ENCODE assay signal across 21 cellular contexts in genomic region chr16:83136419-83136818, GRCh38.
A peak's percentile ranks its signal among the peaks of the same experiment; 100 is the strongest.
DNase-seq lines count a peak whose midpoint lies in the region; ATAC-seq and TF ChIP-seq lines count a peak whose summit lies in the region.
"Had no signal": no experiment of that assay in that cellular context is flagged by ENCODE, and none has a peak within 500 bp of the region (broad histone marks: within the 10 kb centered on the region; RNA-seq: fewer than 3 reads in every experiment).

No MANE protein-coding gene starts in this region.

- H3K36me3 Mint-ChIP-seq in nephron progenitor cell (ENCODE audit: low read depth) = no peaks in the 10 kb centered on the region

- peak overlapping the region; percentile 13 for H3K4me3 Mint-ChIP-seq in nephron progenitor cell

- no peaks in the 10 kb centered on the region for H4K20me1 ChIP-seq in DND-41 (ENCODE audit: insufficient read depth, low read length)

- no peak overlapping the region for H3K27ac Mint-ChIP-seq in nephron progenitor cell

- H3K36me3 ChIP-seq in DND-41 (ENCODE audit: insufficient read depth, low read length) = no peaks in the 10 kb centered on the region
- H3K36me3 ChIP-seq in vagina = no peaks in the 10 kb centered on the region
- H3K36me3 ChIP-seq: HAP-1, MG63 had no signal

- H3K27me3 Mint-ChIP-seq in nephron progenitor cell (ENCODE audit: low read depth, poor library complexity) = peaks cover 14% of the 10 kb centered on the region

- H3K4me3 ChIP-seq in DND-41 (ENCODE audit: low read depth in 1 of 2, low read length in 2 of 2) (peak overlapping the region in 1 of 2 experiments; percentile 52; a peak in 2 of 4 replicates), vagina (no peak overlapping the region)
- H3K4me3 ChIP-seq: HAP-1, MG63 had no signal

- H3K9me3 Mint-ChIP-seq in nephron progenitor cell = no peaks in the 10 kb centered on the region

- no peak for TF ChIP-seq POLR2A in vagina (IDR thresholded peaks at IDR 0.05)

- TF ChIP-seq CTCF in DND-41 (IDR thresholded peaks at IDR 0.05; ENCODE audit: borderline replicate concordance, extremely low read depth, low read length, poor library complexity, severe bottlenecking) (no peak), nephron progenitor cell (IDR thresholded peaks at IDR 0.05) (no peak), vagina (IDR thresholded peaks at IDR 0.05) (no peak), foreskin keratinocyte (conservative IDR thresholded peaks at IDR 0.05) (no peak)

- DNase-seq in DND-41 (no peak), RPMI7951 (ENCODE audit: low read depth) (peak; percentile 14), nephron progenitor cell (no peak), vagina (ENCODE audit: extremely low spot score in 2 of 2) (no peak), foreskin keratinocyte (no peak), NCI-H510A (lab: John Stamatoyannopoulos, UW) (no peak)
- DNase-seq: AML-193; COR-L47; GM23248; Kasumi-1; MG63; NCI-H1092; NCI-H1436 treated with DMSO at 0.1 percent for 48 hours; NCI-H2029; NCI-H345; NCI-H69; NK-92 treated with Interleukin-12 subunit alpha and Interleukin-12 subunit beta, amount 100 ng/mL, for 24 hours; RPMI8226; SHP77 treated with DMSO at 0.1 percent for 48 hours had no signal

- H3K27me3 ChIP-seq in DND-41 (ENCODE audit: insufficient read depth, low read length, poor library complexity) (no peaks in the 10 kb centered on the region), vagina (no peaks in the 10 kb centered on the region), foreskin keratinocyte (no peaks in the 10 kb centered on the region)
- H3K27me3 ChIP-seq: MG63 had no signal

- peaks cover 23% of the 10 kb centered on the region for H3K4me1 ChIP-seq in DND-41 (ENCODE audit: insufficient read depth, low read length)
- no peaks in the 10 kb centered on the region for H3K4me1 ChIP-seq in vagina
- H3K4me1 ChIP-seq in foreskin keratinocyte = no peaks in the 10 kb centered on the region
- H3K4me1 ChIP-seq: HAP-1 had no signal

- intact Hi-C loops in vagina (cut with DNase I) = no loop called here

- H3K4me2 ChIP-seq in DND-41 (ENCODE audit: insufficient read depth, low read length) = peak overlapping the region; percentile 69

- H3K27ac ChIP-seq in DND-41 (ENCODE audit: low read length) = peak overlapping the region; percentile 89
- H3K27ac ChIP-seq in vagina = peak overlapping the region; percentile 45
- no peak overlapping the region for H3K27ac ChIP-seq in foreskin keratinocyte
- H3K27ac ChIP-seq: GM23248 had no signal

- no peak for ATAC-seq in DND-41 (ENCODE audit: insufficient read depth, low read depth)
- ATAC-seq in foreskin keratinocyte = no peak
- no peak for ATAC-seq in activated CD4-positive, CD25-positive, alpha-beta regulatory T cell treated with anti-CD3 and anti-CD28 coated beads, Interleukin-2, amount 50 U/mL, for 24 hours

- H2AFZ ChIP-seq in DND-41 (ENCODE audit: low read depth, low read length) = peak overlapping the region; percentile 77
- H2AFZ ChIP-seq: GM23248 had no signal

- H3K9ac ChIP-seq in DND-41 (ENCODE audit: low read depth, low read length) = peak overlapping the region; percentile 50

- H3K9me3 ChIP-seq in DND-41 (ENCODE audit: insufficient read depth, low read length, severe bottlenecking) (no peaks in the 10 kb centered on the region), vagina (no peaks in the 10 kb centered on the region)
- H3K9me3 ChIP-seq: HAP-1, MG63 had no signal

- peaks cover 30% of the 10 kb centered on the region for H3K4me1 Mint-ChIP-seq in nephron progenitor cell

- H3K79me2 ChIP-seq in DND-41 (ENCODE audit: insufficient read depth, low read length) = no peaks in the 10 kb centered on the region
